Comparison of ENCODE assay signal across 8 cellular contexts in genomic region chr17:38868968-38869646, GRCh38. TPM values are rescaled to one million over a fixed set of nuclear protein-coding genes. Genes with fewer than 3 reads are reported as not detected.
DNase-seq lines count a peak whose midpoint lies in the region; ATAC-seq and TF ChIP-seq lines count a peak whose summit lies in the region.

No MANE protein-coding gene starts in this region.

- H3K4me1 Mint-ChIP-seq in activated B cell treated with CpG ODN at 0.5 μM for 24 hours = peaks cover 72% of the 10 kb centered on the region

- CTCF ChIA-PET in AG04449 (lab: Yijun Ruan, JAX) = interaction anchor here (0.9 to 2.2 kb wide), 5 partner anchors 12 to 284 kb away, joined by 3 to 12 read pairs (median 4); no protein-coding TSS in a partner anchor
- CTCF ChIA-PET in activated B cell treated with CpG ODN at 0.5 μM for 24 hours (lab: Charles Lee) = interaction anchor here (0.8 to 6.4 kb wide), 7 partner anchors 16 to 284 kb away, joined by 3 to 33 read pairs (median 9); partner anchors contain the start of gene RPL23

- POLR2A ChIA-PET in AG04449 (lab: Yijun Ruan, JAX) = interaction anchor here (0.7 to 5.0 kb wide), 20 partner anchors 12 to 284 kb away, joined by 3 to 57 read pairs (median 6); partner anchors contain the start of genes CISD3, CWC25, PIP4K2B and PSMB3
- POLR2A ChIA-PET in activated B cell treated with CpG ODN at 0.5 μM for 24 hours (lab: Charles Lee) = interaction anchor here (0.7 to 9.2 kb wide), 39 partner anchors 8 to 836 kb away, joined by 3 to 370 read pairs (median 5); partner anchors contain the start of genes ARL5C, CDK12, CWC25 and FBXL20

- no peak for DNase-seq in AG04449 (ENCODE audit: low read depth, low spot score)
- peak; percentile 91 for DNase-seq in NCI-H2227 (lab: John Stamatoyannopoulos, UW; ENCODE audit: unreplicated experiment)
- peak; percentile 84 for DNase-seq in activated B cell treated with CpG ODN at 0.5 μM for 24 hours
- peak; percentile 92 to 94 for DNase-seq in cardiac fibroblast (ENCODE audit: low read depth in 2 of 2)
- DNase-seq in iris pigment epithelial cell (ENCODE audit: low read depth) = peak; percentile 88
- DNase-seq in stimulated activated CD4-positive, alpha-beta T cell treated with anti-CD3 and anti-CD28 coated beads, Interleukin-12 subunit alpha, Interleukin-12 subunit beta, amount 100 ng/mL, for 4 hours = peak; percentile 92

- no peaks in the 10 kb centered on the region for H3K9me3 Mint-ChIP-seq in activated B cell treated with CpG ODN at 0.5 μM for 24 hours

- H3K27ac Mint-ChIP-seq in activated B cell treated with CpG ODN at 0.5 μM for 24 hours = peak overlapping the region; percentile 96

- H3K4me3 ChIP-seq in AG04449 (ENCODE audit: low read depth, low read length) = peak overlapping the region; percentile 99
- peak overlapping the region; percentile 75 to 99 for H3K4me3 ChIP-seq in cardiac fibroblast (replicated peaks in 1 of 2; ENCODE audit: low read depth in 2 of 2, low read length in 2 of 2)

- intact Hi-C loops in activated B cell treated with CpG ODN at 0.5 μM for 24 hours (cut with micrococcal nuclease) = loop anchor here (1.0 to 10.0 kb wide), 9 partner anchors 16 to 533 kb away; partner anchors contain the start of genes CWC25, EPOP, FBXL20 and PSMB3

- H3K27me3 Mint-ChIP-seq in activated B cell treated with CpG ODN at 0.5 μM for 24 hours = peaks cover 2% of the 10 kb centered on the region

- ATAC-seq in GM18861 (IDR thresholded peaks at IDR 0.05; ENCODE audit: unreplicated experiment) (peak; percentile 29), HG03103 (IDR thresholded peaks at IDR 0.05; ENCODE audit: low read depth, unreplicated experiment) (peak; percentile 34), activated B cell treated with CpG ODN at 0.5 μM for 24 hours (ENCODE audit: low read depth) (peak; percentile 53)

- H3K36me3 Mint-ChIP-seq in activated B cell treated with CpG ODN at 0.5 μM for 24 hours (ENCODE audit: low read depth) = peaks cover 26% of the 10 kb centered on the region

- peak overlapping the region; percentile 99 for H3K4me3 Mint-ChIP-seq in activated B cell treated with CpG ODN at 0.5 μM for 24 hours

- TF ChIP-seq CTCF in AG04449 (IDR thresholded peaks at IDR 0.05; ENCODE audit: insufficient read depth, low read length, missing control alignments) (peak; percentile 35), activated B cell treated with CpG ODN at 0.5 μM for 24 hours (IDR thresholded peaks at IDR 0.05) (no peak), cardiac fibroblast (IDR thresholded peaks at IDR 0.05; ENCODE audit: low read depth, low read length) (peak; percentile 25)

RNA-seq across cellular contexts. Expression of gene LASP1, which starts 0.8 kb away (rescaled TPM):
- total RNA-seq in activated B cell treated with CpG ODN at 0.5 μM for 24 hours = 117 and 127 TPM in 2 replicates

RNA-seq across cellular contexts. Expression of gene RPL23, which starts 15.6 kb away (rescaled TPM):
- total RNA-seq in activated B cell treated with CpG ODN at 0.5 μM for 24 hours = 2,652 and 3,293 TPM in 2 replicates

RNA-seq across cellular contexts. Expression of gene CWC25, which starts 44.0 kb away (rescaled TPM):
- total RNA-seq in activated B cell treated with CpG ODN at 0.5 μM for 24 hours = 35.6 and 38.3 TPM in 2 replicates
